26 cellular contexts compared by ENCODE assay signal in the genomic region with DNA sequence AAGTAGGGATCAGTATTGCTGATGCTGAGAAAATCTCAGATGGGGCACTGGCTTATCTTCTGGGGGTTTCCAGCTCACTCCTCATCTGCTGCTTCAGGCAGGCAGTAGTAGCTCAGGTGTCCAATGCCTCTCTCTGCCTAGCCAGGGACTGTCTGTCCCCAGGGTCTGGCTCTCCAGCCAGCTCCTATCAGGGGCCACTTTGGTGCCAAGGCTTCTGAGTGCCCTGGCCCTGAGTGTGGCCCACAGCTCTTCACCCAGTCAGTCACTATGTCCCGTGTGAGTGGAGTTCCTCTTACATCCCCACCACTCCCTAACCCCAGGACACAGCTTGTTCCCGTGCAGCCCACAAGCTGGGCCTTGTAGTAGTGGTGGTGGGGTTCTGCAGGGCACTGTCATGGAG.
"Had no signal": no experiment of that assay in that cellular context is flagged by ENCODE, and none has a peak within 500 bp of the region (broad histone marks: within the 10 kb centered on the region; RNA-seq: fewer than 3 reads in every experiment).

No MANE protein-coding gene starts in this region.

- H3K27ac ChIP-seq: neural progenitor cell, neutrophil, parathyroid adenoma, psoas muscle, skin epidermis, suprapubic skin, thoracic aorta, tibial artery, upper lobe of right lung had no signal

- DNase-seq: hippocampal formation; mesendoderm; naive B cell; natural killer cell; nephron progenitor cell; occipital lobe; psoas muscle; stimulated activated CD4-positive, alpha-beta T cell treated with anti-CD3 and anti-CD28 coated beads, Interleukin-12 subunit alpha, Interleukin-12 subunit beta, amount 100 ng/mL, for 4 hours; stimulated activated CD4-positive, alpha-beta T cell treated with anti-CD3 and anti-CD28 coated beads, Interleukin-15, amount 100 ng/mL, for 24 hours; stimulated activated CD4-positive, alpha-beta T cell treated with anti-CD3 and anti-CD28 coated beads, Interleukin-2, amount 100 ng/mL, for 24 hours; stimulated activated CD4-positive, alpha-beta T cell treated with anti-CD3 and anti-CD28 coated beads, Interleukin-4, amount 100 ng/mL, for 1 hour; stimulated activated naive CD4-positive, alpha-beta T cell; tibial artery; trophoblast cell; upper lobe of right lung had no signal

- FAIRE-seq: keratinocyte, urothelium cell line had no signal

- ATAC-seq: natural killer cell; psoas muscle; sciatic nerve; stimulated activated effector memory CD8-positive, alpha-beta T cell treated with anti-CD3 and anti-CD28 coated beads, Interleukin-12 subunit alpha, Interleukin-12 subunit beta, amount 100 ng/mL, for 72 hours; upper lobe of right lung had no signal

- H3K27me3 ChIP-seq: neural progenitor cell, neutrophil, upper lobe of right lung had no signal

- H3K4me1 ChIP-seq: neural progenitor cell, parathyroid adenoma, psoas muscle, suprapubic skin, tibial artery, upper lobe of right lung had no signal

- H3K4me3 ChIP-seq: lung, neural progenitor cell, psoas muscle, skin epidermis, suprapubic skin, thoracic aorta, tibial artery, upper lobe of right lung had no signal

- H3K79me2 ChIP-seq: parathyroid adenoma had no signal

- H2AFZ ChIP-seq: neural progenitor cell, parathyroid adenoma had no signal

- H3K9me3 ChIP-seq: neutrophil, psoas muscle, suprapubic skin, thoracic aorta, tibial artery, upper lobe of right lung had no signal

- H3K4me2 ChIP-seq: neural progenitor cell had no signal

- H3K9ac ChIP-seq: neural progenitor cell, parathyroid adenoma had no signal

- H3K36me3 ChIP-seq: neural progenitor cell, neutrophil, suprapubic skin, thoracic aorta, tibial artery, upper lobe of right lung had no signal
